In genomic region chr22:36201630-36202312, GRCh38 we compare ENCODE assay signal across 1 cellular context.
TF ChIP-seq lines count a peak whose summit lies in the region.

APOL4 (minus strand) TSS chr22:36201809; CDS start chr22:36201734, 75 bp downstream.

TF ChIP-seq in K562, 482 proteins besides CTCF, POLR2A, EP300 and RAD21 (continued from another document and continues in another):
- TF ChIP-seq ZNF318 (IDR thresholded peaks at IDR 0.05; ENCODE audit: borderline replicate concordance in 1 of 2, low read depth in 1 of 2) (no peak), MCM7 (IDR thresholded peaks at IDR 0.05) (no peak), DDX20 (tag; IDR thresholded peaks at IDR 0.05; ENCODE audit: low read depth) (no peak), PPARD (CRISPR knock-in tag; IDR thresholded peaks at IDR 0.05) (no peak), ARID1B (IDR thresholded peaks at IDR 0.05) (peak; percentile 68), CBX2 (IDR thresholded peaks at IDR 0.05; ENCODE audit: insufficient read depth, low read length, poor library complexity, severe bottlenecking) (no peak), ZNF146 (CRISPR knock-in tag; IDR thresholded peaks at IDR 0.05; ENCODE audit: unreplicated experiment) (no peak), SNIP1 (IDR thresholded peaks at IDR 0.05; ENCODE audit: low read depth) (no peak), ZNF507 (tag; conservative IDR thresholded peaks at IDR 0.05) (no peak), BCOR (IDR thresholded peaks at IDR 0.05) (no peak; the same call in 1 of the 2 replicates), POLR2B (IDR thresholded peaks at IDR 0.05; ENCODE audit: low read depth, partially characterized antibody) (peak; percentile 49), ZNF431 (CRISPR knock-in tag; IDR thresholded peaks at IDR 0.05) (no peak), PHTF2 (CRISPR knock-in tag; IDR thresholded peaks at IDR 0.05) (no peak), DMBX1 (CRISPR knock-in tag; IDR thresholded peaks at IDR 0.05; ENCODE audit: borderline replicate concordance) (no peak), ZNF174 (CRISPR knock-in tag; IDR thresholded peaks at IDR 0.05) (no peak), ZNF518B (CRISPR knock-in tag; IDR thresholded peaks at IDR 0.05) (no peak), TRIM24 (IDR thresholded peaks at IDR 0.05) (0 out of 4 replicates have a peak, but pooled peaks of 1 of the 2 experiments have one; percentile 23), SMAD1 (IDR thresholded peaks at IDR 0.05; ENCODE audit: low read depth, low read length, partially characterized antibody) (no peak), TCFL5 (CRISPR knock-in tag; conservative IDR thresholded peaks at IDR 0.05) (no peak), ATF1 (CRISPR knock-in tag; IDR thresholded peaks at IDR 0.05) (no peak), ATF1 (tag; IDR thresholded peaks at IDR 0.05) (peak; percentile 25; the same call in 1 of the 2 replicates), CTCFL (IDR thresholded peaks at IDR 0.05; ENCODE audit: borderline replicate concordance, insufficient read depth, low read depth, low read length, poor library complexity, severe bottlenecking) (no peak), MITF (IDR thresholded peaks at IDR 0.05) (no peak), ZKSCAN3 (CRISPR knock-in tag; IDR thresholded peaks at IDR 0.05) (no peak), PURB (CRISPR knock-in tag; IDR thresholded peaks at IDR 0.05; ENCODE audit: low read depth) (no peak), TFAM (CRISPR knock-in tag; conservative IDR thresholded peaks at IDR 0.05) (no peak), RCOR1 (IDR thresholded peaks at IDR 0.05; ENCODE audit: borderline replicate concordance in 1 of 2, low read depth in 2 of 2, low read length in 2 of 2) (peak; percentile 54 to 82; a peak in 3 of 4 replicates), SMAD4 (CRISPR knock-in tag; conservative IDR thresholded peaks at IDR 0.05) (peak; percentile 94), HDAC1 (IDR thresholded peaks at IDR 0.05) (peak in 1 of 2 experiments; percentile 49; a peak in 2 of 4 replicates), ZBTB11 (CRISPR knock-in tag; IDR thresholded peaks at IDR 0.05) (0 out of 6 replicates have a peak, but pooled peaks of 1 of the 3 experiments have one; percentile 22), TEAD2 (tag; IDR thresholded peaks at IDR 0.05) (no peak), ZNF280A (IDR thresholded peaks at IDR 0.05; ENCODE audit: low read depth, partially characterized antibody) (no peak), KHSRP (IDR thresholded peaks at IDR 0.05) (no peak), HIVEP1 (CRISPR knock-in tag; IDR thresholded peaks at IDR 0.05) (no peak), POLR2H (tag; IDR thresholded peaks at IDR 0.05; ENCODE audit: low read depth) (no peak), ZNF274 (IDR thresholded peaks at IDR 0.05; ENCODE audit: borderline replicate concordance, low read depth, low read length) (no peak), SMARCA5 (IDR thresholded peaks at IDR 0.05) (no peak), IRF1 (CRISPR knock-in tag; IDR thresholded peaks at IDR 0.05; ENCODE audit: borderline replicate concordance) (no peak), LCOR (CRISPR knock-in tag; IDR thresholded peaks at IDR 0.05) (peak; percentile 77; the same call in 1 of the 2 replicates), VEZF1 (CRISPR knock-in tag; IDR thresholded peaks at IDR 0.05) (peak; percentile 77)
